10 cellular contexts compared by ENCODE assay signal in the genomic region with DNA sequence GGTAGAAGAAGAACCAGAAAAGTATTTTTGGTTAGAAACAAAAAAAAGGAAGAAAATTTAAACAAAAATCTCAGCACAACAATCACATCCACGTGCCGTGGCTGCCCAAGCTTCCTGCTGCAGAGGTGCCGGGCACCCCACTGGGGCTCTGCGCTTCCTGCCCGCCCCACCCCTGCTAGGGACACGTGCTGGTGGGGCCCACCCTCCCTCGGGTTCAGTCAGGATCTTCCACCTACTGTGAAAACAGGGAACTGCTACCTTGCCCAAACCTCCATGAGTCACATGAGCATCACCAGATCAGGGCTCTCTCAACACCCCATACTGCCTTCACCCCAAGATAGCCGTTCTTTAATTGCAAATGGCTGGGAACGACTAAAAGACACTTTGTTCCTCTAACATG. TPM values are rescaled to one million over a fixed set of nuclear protein-coding genes. Genes with fewer than 3 reads are reported as not detected.
DNase-seq lines count a peak whose midpoint lies in the region; ATAC-seq and TF ChIP-seq lines count a peak whose summit lies in the region.
"Had no signal": no experiment of that assay in that cellular context is flagged by ENCODE, and none has a peak within 500 bp of the region (broad histone marks: within the 10 kb centered on the region; RNA-seq: fewer than 3 reads in every experiment).

No MANE protein-coding gene starts in this region.

- H3K4me2 ChIP-seq in BLaER1 treated with 17β-estradiol and CSF1 and Interleukin-3, amounts not matched to agents 10 nM and 100 nM, result peak overlapping the region in 10 of 11 experiments; percentile 11 to 69 (median 34); a peak in 14 of 22 replicates
- no peak overlapping the region for H3K4me2 ChIP-seq in PC-3 (ENCODE audit: low read length)

- peak overlapping the region; percentile 75 for H3K27ac Mint-ChIP-seq in activated naive CD4-positive, alpha-beta T cell treated with anti-CD3 and anti-CD28 coated beads, Interleukin-2, amount 10 ng/mL, durations not matched to agents 7 days and 5 days
- peak overlapping the region; percentile 81 to 97 (median 85) for H3K27ac Mint-ChIP-seq in naive thymus-derived CD4-positive, alpha-beta T cell

- peaks cover 55 to 65% (median 59%) of the 10 kb centered on the region in 10 experiments for H3K4me1 ChIP-seq in BLaER1 treated with 17β-estradiol and CSF1 and Interleukin-3, amounts not matched to agents 10 nM and 100 nM
- H3K4me1 ChIP-seq in PC-3 (ENCODE audit: insufficient read depth, low read length), result no peaks in the 10 kb centered on the region
- H3K4me1 ChIP-seq in naive thymus-derived CD4-positive, alpha-beta T cell (ENCODE audit: control insufficient read depth in 2 of 2, insufficient read depth in 2 of 2, low read length in 2 of 2), result peaks cover 26 to 43% of the 10 kb centered on the region in 2 donors
- H3K4me1 ChIP-seq: SJSA1, testis had no signal

- peaks cover 72% of the 10 kb centered on the region for H3K36me3 Mint-ChIP-seq in activated naive CD4-positive, alpha-beta T cell treated with anti-CD3 and anti-CD28 coated beads, Interleukin-2, amount 10 ng/mL, durations not matched to agents 7 days and 5 days
- H3K36me3 Mint-ChIP-seq in naive thymus-derived CD4-positive, alpha-beta T cell, result peaks cover 0 to 63% (median 40%) of the 10 kb centered on the region in 5 donors

- peaks cover 80 to 92% (median 85%) of the 10 kb centered on the region in 11 experiments for H3K36me3 ChIP-seq in BLaER1 treated with 17β-estradiol and CSF1 and Interleukin-3, amounts not matched to agents 10 nM and 100 nM
- peaks cover 83% of the 10 kb centered on the region for H3K36me3 ChIP-seq in PC-3 (ENCODE audit: low read depth, low read length)
- peaks cover 29 to 92% (median 46%) of the 10 kb centered on the region in 3 experiments for H3K36me3 ChIP-seq in naive thymus-derived CD4-positive, alpha-beta T cell (ENCODE audit: control insufficient read depth in 2 of 3, insufficient read depth in 3 of 3, low read length in 3 of 3)

- no peaks in the 10 kb centered on the region for H3K9me2 ChIP-seq in PC-3 (replicated peaks; ENCODE audit: low read length)

- intact Hi-C loops in PC-3 (cut with micrococcal nuclease), result no loop called here
- intact Hi-C loops in naive thymus-derived CD4-positive, alpha-beta T cell (cut with micrococcal nuclease), result loop anchor here (5.0 kb wide), 1 partner anchor 36 kb away; the partner anchor contains the start of gene USP36 (in 2 of the 2)

- no peaks in the 10 kb centered on the region for H3K27me3 ChIP-seq in BLaER1 treated with 17β-estradiol and CSF1 and Interleukin-3, amounts not matched to agents 10 nM and 100 nM
- H3K27me3 ChIP-seq in PC-3 (ENCODE audit: low read length), result no peaks in the 10 kb centered on the region
- no peaks in the 10 kb centered on the region for H3K27me3 ChIP-seq in naive thymus-derived CD4-positive, alpha-beta T cell (ENCODE audit: control insufficient read depth in 2 of 2, insufficient read depth in 2 of 2, low read length in 2 of 2)
- H3K27me3 ChIP-seq: SJSA1, testis had no signal

- peak overlapping the region in 1 of 11 experiments; percentile 52; a peak in 1 of 22 replicates for H3K9ac ChIP-seq in BLaER1 treated with 17β-estradiol and CSF1 and Interleukin-3, amounts not matched to agents 10 nM and 100 nM
- no peak overlapping the region for H3K9ac ChIP-seq in PC-3 (ENCODE audit: low read length)

- no peaks in the 10 kb centered on the region for H3K79me2 ChIP-seq in PC-3 (ENCODE audit: low read length)

- peaks cover 52% of the 10 kb centered on the region for H3K4me1 Mint-ChIP-seq in activated naive CD4-positive, alpha-beta T cell treated with anti-CD3 and anti-CD28 coated beads, Interleukin-2, amount 10 ng/mL, durations not matched to agents 7 days and 5 days
- peaks cover 21 to 52% (median 43%) of the 10 kb centered on the region in 7 donors for H3K4me1 Mint-ChIP-seq in naive thymus-derived CD4-positive, alpha-beta T cell

- no peaks in the 10 kb centered on the region for H3K9me3 Mint-ChIP-seq in activated naive CD4-positive, alpha-beta T cell treated with anti-CD3 and anti-CD28 coated beads, Interleukin-2, amount 10 ng/mL, durations not matched to agents 7 days and 5 days
- no peaks in the 10 kb centered on the region for H3K9me3 Mint-ChIP-seq in naive thymus-derived CD4-positive, alpha-beta T cell

- no peak overlapping the region for H3K4me3 ChIP-seq in BLaER1 treated with 17β-estradiol and CSF1 and Interleukin-3, amounts not matched to agents 10 nM and 100 nM
- H3K4me3 ChIP-seq in PC-3 (ENCODE audit: low read length), result no peak overlapping the region
- H3K4me3 ChIP-seq in naive thymus-derived CD4-positive, alpha-beta T cell (ENCODE audit: low read length), result no peak overlapping the region
- H3K4me3 ChIP-seq: SJSA1, testis had no signal

- H2AFZ ChIP-seq in PC-3 (ENCODE audit: low read length), result no peak overlapping the region

- ATAC-seq in PC-3 (no peak), HG02798 (IDR thresholded peaks at IDR 0.05; ENCODE audit: poor library complexity, unreplicated experiment) (no peak)
- peak; percentile 80 for ATAC-seq in naive thymus-derived CD4-positive, alpha-beta T cell

- H3K4me3 Mint-ChIP-seq in activated naive CD4-positive, alpha-beta T cell treated with anti-CD3 and anti-CD28 coated beads, Interleukin-2, amount 10 ng/mL, durations not matched to agents 7 days and 5 days, result no peak overlapping the region
- H3K4me3 Mint-ChIP-seq in naive thymus-derived CD4-positive, alpha-beta T cell, result peak overlapping the region in 9 of 10 donors; percentile 2 to 76 (median 58)

- H3K9me3 ChIP-seq in BLaER1 treated with 17β-estradiol and CSF1 and Interleukin-3, amounts not matched to agents 10 nM and 100 nM (replicated peaks in 1 of 11), result no peaks in the 10 kb centered on the region
- no peaks in the 10 kb centered on the region for H3K9me3 ChIP-seq in PC-3 (ENCODE audit: low read length)
- no peaks in the 10 kb centered on the region for H3K9me3 ChIP-seq in naive thymus-derived CD4-positive, alpha-beta T cell (ENCODE audit: control insufficient read depth in 2 of 3, low read length in 3 of 3)
- H3K9me3 ChIP-seq: SJSA1, testis had no signal

- POLR2A ChIA-PET in PC-3 (lab: Charles Lee; ENCODE audit: unreplicated experiment), result no interaction called here
- POLR2A ChIA-PET in naive thymus-derived CD4-positive, alpha-beta T cell (lab: Charles Lee), result interaction anchor here (0.9 to 4.3 kb wide), 4 partner anchors 13 to 72 kb away, joined by 3 to 23 read pairs (median 6); no protein-coding TSS in a partner anchor

- H4K20me1 ChIP-seq in BLaER1 treated with 17β-estradiol and CSF1 and Interleukin-3, amounts not matched to agents 10 nM and 100 nM, result peaks cover 0 to 87% (median 38%) of the 10 kb centered on the region in 11 experiments; a peak in 16 of 22 replicates
- H4K20me1 ChIP-seq in PC-3 (ENCODE audit: low read length), result 0 out of 2 replicates have a peak, but pooled peaks cover 3% of the 10 kb centered on the region

- H3K27me3 Mint-ChIP-seq in activated naive CD4-positive, alpha-beta T cell treated with anti-CD3 and anti-CD28 coated beads, Interleukin-2, amount 10 ng/mL, durations not matched to agents 7 days and 5 days, result no peaks in the 10 kb centered on the region
- no peaks in the 10 kb centered on the region for H3K27me3 Mint-ChIP-seq in naive thymus-derived CD4-positive, alpha-beta T cell

- peak overlapping the region in 5 of 11 experiments; percentile 11 to 23 (median 19); a peak in 4 of 22 replicates for H3K27ac ChIP-seq in BLaER1 treated with 17β-estradiol and CSF1 and Interleukin-3, amounts not matched to agents 10 nM and 100 nM
- H3K27ac ChIP-seq in PC-3 (ENCODE audit: low read length), result no peak overlapping the region
- peak overlapping the region; percentile 41 for H3K27ac ChIP-seq in naive thymus-derived CD4-positive, alpha-beta T cell (ENCODE audit: low read depth, low read length)
- H3K27ac ChIP-seq: SJSA1, testis had no signal

- no peak for TF ChIP-seq CTCF in PC-3 (conservative IDR thresholded peaks at IDR 0.05; ENCODE audit: low read depth, low read length)

- CTCF ChIA-PET in PC-3 (lab: Charles Lee), result no interaction called here
- CTCF ChIA-PET in activated naive CD4-positive, alpha-beta T cell treated with anti-CD3 and anti-CD28 coated beads, Interleukin-2, amount 10 ng/mL, durations not matched to agents 7 days and 5 days (lab: Charles Lee), result no interaction called here
- CTCF ChIA-PET in naive thymus-derived CD4-positive, alpha-beta T cell (lab: Charles Lee), result interaction anchor here (0.5 kb wide), 1 partner anchor 57 kb away, joined by 3 read pairs; no protein-coding TSS in a partner anchor

- no TSS peak for BruUV-seq in PC-3 (replicated peaks; lab: Mats Ljungman, UMichigan)

- peak; percentile 20 for DNase-seq in PC-3
- DNase-seq in activated naive CD4-positive, alpha-beta T cell treated with anti-CD3 and anti-CD28 coated beads, Interleukin-2, amount 10 ng/mL, durations not matched to agents 7 days and 5 days, result peak; percentile 52
- peak in 6 of 9 donors; percentile 49 to 80 (median 74) for DNase-seq in naive thymus-derived CD4-positive, alpha-beta T cell
- no peak for DNase-seq in NCI-H2196 (lab: John Stamatoyannopoulos, UW; ENCODE audit: unreplicated experiment)
- no peak for DNase-seq in NCI-H748 treated with DMSO at 0.1 percent for 48 hours (lab: John Stamatoyannopoulos, UW)
- DNase-seq in NCI-H345 (lab: John Stamatoyannopoulos, UW), result no peak
- DNase-seq: testis had no signal

- no peaks in the 10 kb centered on the region for H3F3A ChIP-seq in PC-3 (ENCODE audit: low read length, unreplicated experiment)

RNA-seq across cellular contexts. Expression of gene CYTH1, which starts 24.4 kb away (rescaled TPM):
- total RNA-seq in PC-3 (2014; rRNA removed), result 29.7 and 37.7 TPM in 2 replicates
- 100 to 1,000 TPM; 297 to 452 (median 420) TPM for total RNA-seq in naive thymus-derived CD4-positive, alpha-beta T cell
- polyA plus RNA-seq in naive thymus-derived CD4-positive, alpha-beta T cell, result 100 to 1,000 TPM; 314 to 395 TPM

RNA-seq across cellular contexts. Expression of gene USP36, which starts 34.2 kb away (rescaled TPM):
- 37.5 and 41.8 TPM in 2 replicates for total RNA-seq in PC-3 (2014; rRNA removed)
- 100 to 1,000 TPM; 107 to 414 (median 154) TPM for total RNA-seq in naive thymus-derived CD4-positive, alpha-beta T cell
- polyA plus RNA-seq in naive thymus-derived CD4-positive, alpha-beta T cell, result 10 to 100 TPM; 37.4 to 46.9 TPM

Comparison
In these comparisons a context has a peak if more than half of its experiments do, and no peak if none do; other contexts are left out.
1. DNase-seq: peak in PC-3 (single experiment), activated naive CD4-positive, alpha-beta T cell treated with anti-CD3 and anti-CD28 coated beads, Interleukin-2, amount 10 ng/mL, durations not matched to agents 7 days and 5 days (single experiment) and naive thymus-derived CD4-positive, alpha-beta T cell (6 of 9); none in NCI-H2196 (single experiment), NCI-H748 treated with DMSO at 0.1 percent for 48 hours (single experiment) and NCI-H345 (single experiment).